Comparison of ENCODE assay signal across 8 cellular contexts in the genomic region with DNA sequence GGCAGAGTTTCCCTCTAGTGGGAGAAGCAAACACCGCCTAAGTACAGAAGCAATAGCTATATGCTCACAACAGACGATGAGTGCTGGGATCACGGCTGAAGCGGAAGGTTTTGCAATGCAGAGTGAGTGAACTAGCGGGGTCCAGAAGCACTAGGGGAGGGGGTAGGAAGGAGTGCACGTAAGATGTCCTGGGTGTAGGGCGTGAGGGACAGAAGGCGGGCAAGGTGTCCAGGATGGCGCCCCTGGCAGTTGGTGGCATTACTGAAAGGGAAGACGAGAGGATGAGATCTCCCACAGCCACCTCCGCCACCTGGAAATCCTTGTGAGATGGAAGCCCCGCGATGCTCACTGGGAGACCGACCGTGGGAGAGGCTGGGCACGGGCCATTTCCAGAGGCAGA.
DNase-seq lines count a peak whose midpoint lies in the region; ATAC-seq and TF ChIP-seq lines count a peak whose summit lies in the region.

No MANE protein-coding gene starts in this region.

- peaks cover 1% of the 10 kb centered on the region for H3K27me3 Mint-ChIP-seq in activated T-helper 1 cell treated with anti-CD3 and anti-CD28 coated beads, Interleukin-12 subunit alpha, Interleukin-12 subunit beta, Interleukin-2, Interleukin-4 antibody, amounts not matched to agents 30 ng/mL and 10 ng/mL and 1 ng/mL, durations not matched to agents 14 hours and 24 hours and 36 hours (ENCODE audit: insufficient read depth)
- peaks cover 15 to 21% (median 20%) of the 10 kb centered on the region in 3 donors for H3K27me3 Mint-ChIP-seq in CD14-positive monocyte (ENCODE audit: low read depth in 3 of 3)

- H3K27ac Mint-ChIP-seq in activated T-helper 1 cell treated with anti-CD3 and anti-CD28 coated beads, Interleukin-12 subunit alpha, Interleukin-12 subunit beta, Interleukin-2, Interleukin-4 antibody, amounts not matched to agents 30 ng/mL and 10 ng/mL and 1 ng/mL, durations not matched to agents 14 hours and 24 hours and 36 hours: peak overlapping the region; percentile 98
- H3K27ac Mint-ChIP-seq in CD14-positive monocyte: peak overlapping the region in 1 of 7 donors; percentile 64

- POLR2A ChIA-PET in GM10248 (lab: Yijun Ruan, JAX): interaction anchor here (0.7 to 0.9 kb wide), 2 partner anchors 12 to 17 kb away, joined by 3 read pairs; no protein-coding TSS in a partner anchor

- peaks cover 56% of the 10 kb centered on the region for H3K4me1 ChIP-seq in foreskin keratinocyte

- H3K27me3 ChIP-seq in foreskin keratinocyte: no peaks in the 10 kb centered on the region

- H3K27ac ChIP-seq in foreskin keratinocyte: peak overlapping the region; percentile 56

- H3K36me3 Mint-ChIP-seq in activated T-helper 1 cell treated with anti-CD3 and anti-CD28 coated beads, Interleukin-12 subunit alpha, Interleukin-12 subunit beta, Interleukin-2, Interleukin-4 antibody, amounts not matched to agents 30 ng/mL and 10 ng/mL and 1 ng/mL, durations not matched to agents 14 hours and 24 hours and 36 hours (ENCODE audit: low read depth): peaks cover 79% of the 10 kb centered on the region
- peaks cover 0 to 8% of the 10 kb centered on the region in 2 donors for H3K36me3 Mint-ChIP-seq in CD14-positive monocyte

- H3K4me3 Mint-ChIP-seq in activated T-helper 1 cell treated with anti-CD3 and anti-CD28 coated beads, Interleukin-12 subunit alpha, Interleukin-12 subunit beta, Interleukin-2, Interleukin-4 antibody, amounts not matched to agents 30 ng/mL and 10 ng/mL and 1 ng/mL, durations not matched to agents 14 hours and 24 hours and 36 hours: peak overlapping the region; percentile 96
- H3K4me3 Mint-ChIP-seq in CD14-positive monocyte: peak overlapping the region in 1 of 2 donors; percentile 66

- no peak for ATAC-seq in foreskin keratinocyte
- no peak for ATAC-seq in stimulated activated naive CD8-positive, alpha-beta T cell treated with anti-CD3 and anti-CD28 coated beads, Interleukin-15, Interleukin-2, amounts not matched to agents 100 U/mL and 50 U/mL, for 24 hours
- ATAC-seq in GM18505 (IDR thresholded peaks at IDR 0.05; ENCODE audit: unreplicated experiment): no peak

- peaks cover 100% of the 10 kb centered on the region for H3K4me1 Mint-ChIP-seq in activated T-helper 1 cell treated with anti-CD3 and anti-CD28 coated beads, Interleukin-12 subunit alpha, Interleukin-12 subunit beta, Interleukin-2, Interleukin-4 antibody, amounts not matched to agents 30 ng/mL and 10 ng/mL and 1 ng/mL, durations not matched to agents 14 hours and 24 hours and 36 hours (ENCODE audit: low read depth)
- H3K4me1 Mint-ChIP-seq in CD14-positive monocyte: peaks cover 30% of the 10 kb centered on the region

- DNase-seq in NCI-H82 (lab: John Stamatoyannopoulos, UW) (peak; percentile 20), NCI-H82 treated with DMSO at 0.1 percent for 48 hours (lab: John Stamatoyannopoulos, UW; ENCODE audit: unreplicated experiment) (no peak), foreskin keratinocyte (no peak), GM10248 (ENCODE audit: extremely low spot score) (no peak), CD14-positive monocyte (ENCODE audit: low spot score) (no peak)
- no peak for DNase-seq in activated T-helper 1 cell treated with anti-CD3 and anti-CD28 coated beads, Interleukin-12 subunit alpha, Interleukin-12 subunit beta, Interleukin-2, Interleukin-4 antibody, amounts not matched to agents 30 ng/mL and 10 ng/mL and 1 ng/mL, durations not matched to agents 14 hours and 24 hours and 36 hours (ENCODE audit: low spot score)
- peak; percentile 41 for DNase-seq in stimulated activated naive CD8-positive, alpha-beta T cell treated with anti-CD3 and anti-CD28 coated beads, Interleukin-15, Interleukin-2, amounts not matched to agents 100 U/mL and 50 U/mL, for 24 hours

- intact Hi-C loops in activated T-helper 1 cell treated with anti-CD3 and anti-CD28 coated beads, Interleukin-12 subunit alpha, Interleukin-12 subunit beta, Interleukin-2, Interleukin-4 antibody, amounts not matched to agents 30 ng/mL and 10 ng/mL and 1 ng/mL, durations not matched to agents 14 hours and 24 hours and 36 hours (cut with micrococcal nuclease): loop anchor here (2.0 kb wide), 1 partner anchor 336 kb away; no protein-coding TSS in a partner anchor
- intact Hi-C loops in CD14-positive monocyte (cut with micrococcal nuclease): no loop called here

- CTCF ChIA-PET in GM10248 (lab: Yijun Ruan, JAX): interaction anchor here (1.0 to 10.4 kb wide), 8 partner anchors 9 to 325 kb away, joined by 3 to 70 read pairs (median 7); no protein-coding TSS in a partner anchor

- no peaks in the 10 kb centered on the region for H3K9me3 Mint-ChIP-seq in activated T-helper 1 cell treated with anti-CD3 and anti-CD28 coated beads, Interleukin-12 subunit alpha, Interleukin-12 subunit beta, Interleukin-2, Interleukin-4 antibody, amounts not matched to agents 30 ng/mL and 10 ng/mL and 1 ng/mL, durations not matched to agents 14 hours and 24 hours and 36 hours
- peaks cover 0 to 6% (median 2%) of the 10 kb centered on the region in 7 donors for H3K9me3 Mint-ChIP-seq in CD14-positive monocyte

- no peak for TF ChIP-seq POLR2A in GM18505 (IDR thresholded peaks at IDR 0.05; ENCODE audit: borderline replicate concordance, extremely low read depth, insufficient read depth, insufficient read length)

- TF ChIP-seq CTCF in foreskin keratinocyte (conservative IDR thresholded peaks at IDR 0.05): no peak
- no peak for TF ChIP-seq CTCF in GM10248 (IDR thresholded peaks at IDR 0.05; ENCODE audit: control extremely low read depth, extremely low read depth, low read depth, missing control alignments)
- TF ChIP-seq CTCF in CD14-positive monocyte (IDR thresholded peaks at IDR 0.05): no peak

Comparison
In these comparisons a context has a peak if more than half of its experiments do, and no peak if none do; other contexts are left out.
1. DNase-seq: peak in NCI-H82 (single experiment) and stimulated activated naive CD8-positive, alpha-beta T cell treated with anti-CD3 and anti-CD28 coated beads, Interleukin-15, Interleukin-2, amounts not matched to agents 100 U/mL and 50 U/mL, for 24 hours (single experiment); none in NCI-H82 treated with DMSO at 0.1 percent for 48 hours (single experiment), activated T-helper 1 cell treated with anti-CD3 and anti-CD28 coated beads, Interleukin-12 subunit alpha, Interleukin-12 subunit beta, Interleukin-2, Interleukin-4 antibody, amounts not matched to agents 30 ng/mL and 10 ng/mL and 1 ng/mL, durations not matched to agents 14 hours and 24 hours and 36 hours (single experiment), foreskin keratinocyte (0 of 2), GM10248 (single experiment) and CD14-positive monocyte (single experiment).